In the genomic region with DNA sequence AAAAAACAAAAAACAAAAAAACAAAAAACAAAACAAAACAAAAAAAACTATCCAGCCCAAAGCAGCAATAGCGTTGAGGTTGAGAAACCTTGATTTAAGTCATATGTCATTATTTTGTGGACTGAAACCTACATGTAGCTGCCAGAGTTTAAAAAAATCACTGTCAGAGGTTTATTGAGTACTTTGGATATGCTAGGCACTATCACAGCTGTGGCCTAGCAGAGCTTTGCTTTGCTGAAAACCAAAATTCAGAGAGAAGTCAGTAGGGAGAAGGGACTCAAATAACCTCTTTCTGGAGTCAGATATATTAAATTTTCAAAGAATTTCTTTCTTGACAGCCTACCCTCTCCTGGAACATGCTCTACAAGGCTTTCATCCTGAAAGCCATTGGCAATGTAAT, we compare ENCODE assay signal across 5 cellular contexts.
"Had no signal": no experiment of that assay in that cellular context is flagged by ENCODE, and none has a peak within 500 bp of the region (broad histone marks: within the 10 kb centered on the region; RNA-seq: fewer than 3 reads in every experiment).

No MANE protein-coding gene starts in this region.

- H3K27ac ChIP-seq: HL-60 had no signal

- H3K4me3 ChIP-seq: K562 had no signal

- DNase-seq: IMR-90, KBM-7 had no signal

- ATAC-seq: HepG2, K562 had no signal
